ENCODE assay signal across 20 cellular contexts in genomic region chr9:13970018-13970417, GRCh38.
A peak's percentile ranks its signal among the peaks of the same experiment; 100 is the strongest.
DNase-seq lines count a peak whose midpoint lies in the region; ATAC-seq and TF ChIP-seq lines count a peak whose summit lies in the region.
"Had no signal": no experiment of that assay in that cellular context is flagged by ENCODE, and none has a peak within 500 bp of the region (broad histone marks: within the 10 kb centered on the region; RNA-seq: fewer than 3 reads in every experiment).

No MANE protein-coding gene starts in this region.

- no peak for TF ChIP-seq CTCF in heart left ventricle (IDR thresholded peaks at IDR 0.05)
- no peak for TF ChIP-seq CTCF in VCaP (conservative IDR thresholded peaks at IDR 0.05)
- no peak for TF ChIP-seq CTCF in fibroblast of pulmonary artery (IDR thresholded peaks at IDR 0.05; ENCODE audit: low read length, missing control alignments)
- no peak for TF ChIP-seq CTCF in gastrocnemius medialis (IDR thresholded peaks at IDR 0.05 in 4 of 5, conservative IDR thresholded peaks at IDR 0.05 in 1 of 5)

- H3K4me3 ChIP-seq in heart left ventricle (no peak overlapping the region), fibroblast of pulmonary artery (replicated peaks; ENCODE audit: low read depth, low read length) (no peak overlapping the region), gastrocnemius medialis (no peak overlapping the region)

- TF ChIP-seq POLR2A in heart left ventricle (IDR thresholded peaks at IDR 0.05) (no peak), gastrocnemius medialis (IDR thresholded peaks at IDR 0.05) (no peak)

- no peak for DNase-seq in heart left ventricle
- DNase-seq in Right ventricle myocardium inferior (ENCODE audit: missing footprints), result no peak
- DNase-seq in fibroblast of pulmonary artery (ENCODE audit: low read depth), result peak; percentile 33
- DNase-seq in gastrocnemius medialis, result no peak
- no peak for DNase-seq in T-helper 9 cell
- no peak for DNase-seq in superior temporal gyrus (ENCODE audit: extremely low spot score)
- DNase-seq: AML-193; CD4-positive, CD25-positive, alpha-beta regulatory T cell; DMS79 treated with DMSO at 0.1 percent for 48 hours; KBM-7; NCI-H1092 treated with DMSO at 0.1 percent for 48 hours; NCI-H1694; NCI-H2107; NCI-H226; NCI-H526 treated with DMSO at 0.1 percent for 48 hours; NK-92 treated with Interleukin-12 subunit alpha and Interleukin-12 subunit beta, amount 100 ng/mL, for 24 hours; PC-3 had no signal

- WGBS in heart left ventricle, 4 donors, result 28 to 70% (median 59%) methylated on average over 4 of the region's 4 CpGs

- H3K27ac ChIP-seq in heart left ventricle (peak overlapping the region in 1 of 12 donors; percentile 28), VCaP (peak overlapping the region; percentile 88), gastrocnemius medialis (peak overlapping the region in 2 of 4 donors; percentile 21 to 32)

- no peaks in the 10 kb centered on the region for H3K27me3 ChIP-seq in heart left ventricle
- no peaks in the 10 kb centered on the region for H3K27me3 ChIP-seq in gastrocnemius medialis

- ATAC-seq in heart left ventricle (peak in 3 of 4 donors; percentile 28 to 58 (median 45)), Right ventricle myocardium inferior (no peak), gastrocnemius medialis (peak; percentile 30 to 55), GM18907 (IDR thresholded peaks at IDR 0.05; ENCODE audit: unreplicated experiment) (no peak)
- ATAC-seq: HCT116, PC-3 had no signal

- H3K36me3 ChIP-seq in heart left ventricle (no peaks in the 10 kb centered on the region), gastrocnemius medialis (no peaks in the 10 kb centered on the region)

- in situ Hi-C loops in gastrocnemius medialis (cut with MboI; ENCODE audit: low sequenced_read_pairs in 4 of 4), result no loop called here

- intact Hi-C loops in heart left ventricle (cut with DNase I), result loop anchor here in 3 of 10 donors (5.0 to 10.0 kb wide), 3 partner anchors 42 to 55 kb away; no protein-coding TSS in a partner anchor
- intact Hi-C loops in Right ventricle myocardium inferior (cut with DNase I), result loop anchor here (10.0 kb wide), 3 partner anchors 75 to 265 kb away; no protein-coding TSS in a partner anchor
- intact Hi-C loops in gastrocnemius medialis (cut with DNase I; ENCODE audit: low total_unique reads), result no loop called here

- H3K4me1 ChIP-seq in heart left ventricle, result peaks cover 0 to 31% (median 8%) of the 10 kb centered on the region in 12 donors
- peaks cover 0 to 8% of the 10 kb centered on the region in 2 donors for H3K4me1 ChIP-seq in gastrocnemius medialis

- H3K9me3 ChIP-seq in heart left ventricle (no peaks in the 10 kb centered on the region), gastrocnemius medialis (no peaks in the 10 kb centered on the region)

Comparison
In these comparisons a context has a peak if more than half of its experiments do, and no peak if none do; other contexts are left out.
1. ATAC-seq: peak in heart left ventricle (3 of 4) and gastrocnemius medialis (2 of 2); none in Right ventricle myocardium inferior (single experiment) and GM18907 (single experiment).